In genomic region chr7:50389961-50390360, GRCh38 we compare ENCODE assay signal across 19 cellular contexts.
DNase-seq lines count a peak whose midpoint lies in the region; ATAC-seq lines count a peak whose summit lies in the region.
"Had no signal": no experiment of that assay in that cellular context is flagged by ENCODE, and none has a peak within 500 bp of the region (broad histone marks: within the 10 kb centered on the region; RNA-seq: fewer than 3 reads in every experiment).

No MANE protein-coding gene starts in this region.

- intact Hi-C loops in activated T-helper 1 cell treated with anti-CD3 and anti-CD28 coated beads, Interleukin-12 subunit alpha, Interleukin-12 subunit beta, Interleukin-2, Interleukin-4 antibody, amounts not matched to agents 30 ng/mL and 10 ng/mL and 1 ng/mL, durations not matched to agents 14 hours and 24 hours and 36 hours (cut with micrococcal nuclease): loop anchor here (1.0 kb wide), 1 partner anchor 9 kb away; no protein-coding TSS in a partner anchor
- intact Hi-C loops in naive thymus-derived CD4-positive, alpha-beta T cell (cut with micrococcal nuclease): no loop called here

- no peaks in the 10 kb centered on the region for H3K9me3 Mint-ChIP-seq in T-cell
- no peaks in the 10 kb centered on the region for H3K9me3 Mint-ChIP-seq in activated T-helper 1 cell treated with anti-CD3 and anti-CD28 coated beads, Interleukin-12 subunit alpha, Interleukin-12 subunit beta, Interleukin-2, Interleukin-4 antibody, amounts not matched to agents 30 ng/mL and 10 ng/mL and 1 ng/mL, durations not matched to agents 14 hours and 24 hours and 36 hours
- peaks cover 0 to 3% (median 0%) of the 10 kb centered on the region in 11 donors for H3K9me3 Mint-ChIP-seq in naive thymus-derived CD4-positive, alpha-beta T cell

- peak; percentile 42 to 56 for ATAC-seq in activated CD4-positive, CD25-positive, alpha-beta regulatory T cell treated with anti-CD3 and anti-CD28 coated beads, Interleukin-2, amount 50 U/mL, for 24 hours
- ATAC-seq in T-cell (replicated peaks in 1 of 4): no peak
- ATAC-seq in naive thymus-derived CD4-positive, alpha-beta T cell: no peak
- ATAC-seq in HG02763 (IDR thresholded peaks at IDR 0.05; ENCODE audit: unreplicated experiment): no peak
- ATAC-seq in GM18520 (IDR thresholded peaks at IDR 0.05; ENCODE audit: unreplicated experiment): no peak

- no peaks in the 10 kb centered on the region for H3K27me3 ChIP-seq in naive thymus-derived CD4-positive, alpha-beta T cell (ENCODE audit: control insufficient read depth in 2 of 2, insufficient read depth in 2 of 2, low read length in 2 of 2)
- H3K27me3 ChIP-seq: esophagus squamous epithelium, tibial artery had no signal

- peaks cover 82 to 94% (median 91%) of the 10 kb centered on the region in 3 donors for H3K4me1 Mint-ChIP-seq in T-cell
- peaks cover 72% of the 10 kb centered on the region for H3K4me1 Mint-ChIP-seq in activated T-helper 1 cell treated with anti-CD3 and anti-CD28 coated beads, Interleukin-12 subunit alpha, Interleukin-12 subunit beta, Interleukin-2, Interleukin-4 antibody, amounts not matched to agents 30 ng/mL and 10 ng/mL and 1 ng/mL, durations not matched to agents 14 hours and 24 hours and 36 hours (ENCODE audit: low read depth)
- H3K4me1 Mint-ChIP-seq in naive thymus-derived CD4-positive, alpha-beta T cell: peaks cover 53 to 96% (median 91%) of the 10 kb centered on the region in 7 donors

- no peak overlapping the region for H3K4me3 ChIP-seq in naive thymus-derived CD4-positive, alpha-beta T cell (ENCODE audit: low read length)
- H3K4me3 ChIP-seq: esophagus squamous epithelium, left ventricle myocardium inferior, tibial artery had no signal

- peaks cover 38 to 87% (median 57%) of the 10 kb centered on the region in 3 experiments for H3K36me3 ChIP-seq in naive thymus-derived CD4-positive, alpha-beta T cell (ENCODE audit: control insufficient read depth in 2 of 3, insufficient read depth in 3 of 3, low read length in 3 of 3)
- H3K36me3 ChIP-seq: esophagus squamous epithelium, left ventricle myocardium inferior, tibial artery had no signal

- H3K27ac Mint-ChIP-seq in T-cell: peak overlapping the region; percentile 98 to 100
- peak overlapping the region; percentile 84 for H3K27ac Mint-ChIP-seq in activated T-helper 1 cell treated with anti-CD3 and anti-CD28 coated beads, Interleukin-12 subunit alpha, Interleukin-12 subunit beta, Interleukin-2, Interleukin-4 antibody, amounts not matched to agents 30 ng/mL and 10 ng/mL and 1 ng/mL, durations not matched to agents 14 hours and 24 hours and 36 hours
- peak overlapping the region; percentile 80 to 98 (median 95) for H3K27ac Mint-ChIP-seq in naive thymus-derived CD4-positive, alpha-beta T cell

- no peaks in the 10 kb centered on the region for H3K27me3 Mint-ChIP-seq in T-cell
- H3K27me3 Mint-ChIP-seq in activated T-helper 1 cell treated with anti-CD3 and anti-CD28 coated beads, Interleukin-12 subunit alpha, Interleukin-12 subunit beta, Interleukin-2, Interleukin-4 antibody, amounts not matched to agents 30 ng/mL and 10 ng/mL and 1 ng/mL, durations not matched to agents 14 hours and 24 hours and 36 hours (ENCODE audit: insufficient read depth): no peaks in the 10 kb centered on the region
- H3K27me3 Mint-ChIP-seq in naive thymus-derived CD4-positive, alpha-beta T cell: no peaks in the 10 kb centered on the region

- H3K4me3 Mint-ChIP-seq in T-cell: peak overlapping the region; percentile 7 to 27 (median 22)
- H3K4me3 Mint-ChIP-seq in activated T-helper 1 cell treated with anti-CD3 and anti-CD28 coated beads, Interleukin-12 subunit alpha, Interleukin-12 subunit beta, Interleukin-2, Interleukin-4 antibody, amounts not matched to agents 30 ng/mL and 10 ng/mL and 1 ng/mL, durations not matched to agents 14 hours and 24 hours and 36 hours: no peak overlapping the region
- H3K4me3 Mint-ChIP-seq in naive thymus-derived CD4-positive, alpha-beta T cell: peak overlapping the region in 6 of 10 donors; percentile 5 to 76 (median 44)

- POLR2A ChIA-PET in T-cell (lab: Charles Lee): no interaction called here
- POLR2A ChIA-PET in naive thymus-derived CD4-positive, alpha-beta T cell (lab: Charles Lee): interaction anchor here (0.9 kb wide), 1 partner anchor 22 kb away, joined by 3 read pairs; no protein-coding TSS in a partner anchor

- peaks cover 51 to 78% of the 10 kb centered on the region in 2 donors for H3K4me1 ChIP-seq in naive thymus-derived CD4-positive, alpha-beta T cell (ENCODE audit: control insufficient read depth in 2 of 2, insufficient read depth in 2 of 2, low read length in 2 of 2)
- H3K4me1 ChIP-seq: esophagus squamous epithelium, left ventricle myocardium inferior, tibial artery had no signal

- H3K27ac ChIP-seq in naive thymus-derived CD4-positive, alpha-beta T cell (ENCODE audit: low read depth, low read length): peak overlapping the region; percentile 60
- H3K27ac ChIP-seq: esophagus squamous epithelium, KMS-11, left ventricle myocardium inferior, tibial artery had no signal

- CTCF ChIA-PET in T-cell (lab: Charles Lee): interaction anchor here in 1 of 2 donors (0.9 kb wide), 1 partner anchor 295 kb away, joined by 3 read pairs; no protein-coding TSS in a partner anchor
- CTCF ChIA-PET in naive thymus-derived CD4-positive, alpha-beta T cell (lab: Charles Lee): no interaction called here

- no peak for DNase-seq in activated CD4-positive, CD25-positive, alpha-beta regulatory T cell (lab: John Stamatoyannopoulos, UW)
- DNase-seq in T-cell: no peak
- DNase-seq in activated T-helper 1 cell treated with anti-CD3 and anti-CD28 coated beads, Interleukin-12 subunit alpha, Interleukin-12 subunit beta, Interleukin-2, Interleukin-4 antibody, amounts not matched to agents 30 ng/mL and 10 ng/mL and 1 ng/mL, durations not matched to agents 14 hours and 24 hours and 36 hours (ENCODE audit: low spot score): no peak
- no peak for DNase-seq in naive thymus-derived CD4-positive, alpha-beta T cell
- DNase-seq in GF-D8 (lab: John Stamatoyannopoulos, UW): no peak
- DNase-seq: amygdala; central memory CD4-positive, alpha-beta T cell; DMS 273 treated with DMSO at 0.1 percent for 48 hours; esophagus squamous epithelium; left ventricle myocardium inferior; NCI-H2029 treated with DMSO at 0.1 percent for 48 hours; NCI-H510A treated with DMSO at 0.1 percent for 48 hours; RPMI8226; stimulated activated CD4-positive, alpha-beta T cell treated with anti-CD3 and anti-CD28 coated beads, Interleukin-4, amount 100 ng/mL, for 24 hours; tibial artery had no signal

- H3K9me3 ChIP-seq in naive thymus-derived CD4-positive, alpha-beta T cell (ENCODE audit: control insufficient read depth in 2 of 3, low read length in 3 of 3): no peaks in the 10 kb centered on the region
- H3K9me3 ChIP-seq: esophagus squamous epithelium, left ventricle myocardium inferior, tibial artery had no signal

- peaks cover 79% of the 10 kb centered on the region for H3K36me3 Mint-ChIP-seq in T-cell
- H3K36me3 Mint-ChIP-seq in activated T-helper 1 cell treated with anti-CD3 and anti-CD28 coated beads, Interleukin-12 subunit alpha, Interleukin-12 subunit beta, Interleukin-2, Interleukin-4 antibody, amounts not matched to agents 30 ng/mL and 10 ng/mL and 1 ng/mL, durations not matched to agents 14 hours and 24 hours and 36 hours (ENCODE audit: low read depth): peaks cover 70% of the 10 kb centered on the region
- H3K36me3 Mint-ChIP-seq in naive thymus-derived CD4-positive, alpha-beta T cell: peaks cover 36 to 81% (median 61%) of the 10 kb centered on the region in 5 donors

Comparison
In these comparisons a context has a peak if more than half of its experiments do, and no peak if none do; other contexts are left out.
1. ATAC-seq: peak in activated CD4-positive, CD25-positive, alpha-beta regulatory T cell treated with anti-CD3 and anti-CD28 coated beads, Interleukin-2, amount 50 U/mL, for 24 hours (2 of 2); none in T-cell (0 of 4), naive thymus-derived CD4-positive, alpha-beta T cell (single experiment), HG02763 (single experiment) and GM18520 (single experiment).
2. Peak in every context shown above with its lines, with median percentiles within 50 percentile points of each other: H3K27ac Mint-ChIP-seq.